In genomic region chr1:54403808-54404261, GRCh38 we compare ENCODE assay signal across 8 cellular contexts. TPM values are rescaled to one million over a fixed set of nuclear protein-coding genes. Genes with fewer than 3 reads are reported as not detected.
A peak's percentile ranks its signal among the peaks of the same experiment; 100 is the strongest.
DNase-seq lines count a peak whose midpoint lies in the region; ATAC-seq and TF ChIP-seq lines count a peak whose summit lies in the region.

No MANE protein-coding gene starts in this region.

- H3K27me3 Mint-ChIP-seq in activated naive CD8-positive, alpha-beta T cell treated with anti-CD3 and anti-CD28 coated beads for 36 hours: no peaks in the 10 kb centered on the region
- no peaks in the 10 kb centered on the region for H3K27me3 Mint-ChIP-seq in memory B cell

- ATAC-seq in memory B cell (ENCODE audit: low read depth): no peak
- ATAC-seq in GM21737 (IDR thresholded peaks at IDR 0.05; ENCODE audit: unreplicated experiment): no peak
- ATAC-seq in left colon: no peak

- H3K36me3 Mint-ChIP-seq in activated naive CD8-positive, alpha-beta T cell treated with anti-CD3 and anti-CD28 coated beads for 36 hours: peaks cover 57% of the 10 kb centered on the region
- H3K36me3 Mint-ChIP-seq in memory B cell: peaks cover 31% of the 10 kb centered on the region

- DNase-seq in AG08395 (ENCODE audit: low spot score) (peak; percentile 45), HFF-Myc (ENCODE audit: extremely low read depth, low read depth) (no peak), memory B cell (ENCODE audit: low spot score in 2 of 2) (no peak), left colon (no peak), NCI-H345 (lab: John Stamatoyannopoulos, UW) (no peak), NCI-H1694 treated with DMSO at 0.1 percent for 48 hours (lab: John Stamatoyannopoulos, UW) (no peak)
- DNase-seq in activated naive CD8-positive, alpha-beta T cell treated with anti-CD3 and anti-CD28 coated beads for 36 hours: peak; percentile 26

- H3K27ac Mint-ChIP-seq in activated naive CD8-positive, alpha-beta T cell treated with anti-CD3 and anti-CD28 coated beads for 36 hours: peak overlapping the region; percentile 60
- H3K27ac Mint-ChIP-seq in memory B cell: no peak overlapping the region

- H3K4me3 Mint-ChIP-seq in activated naive CD8-positive, alpha-beta T cell treated with anti-CD3 and anti-CD28 coated beads for 36 hours: peak overlapping the region; percentile 79
- H3K4me3 Mint-ChIP-seq in memory B cell: peak overlapping the region; percentile 80

- peak overlapping the region; percentile 74 for H3K4me3 ChIP-seq in HFF-Myc (replicated peaks; ENCODE audit: low read depth, low read length)

- peaks cover 74% of the 10 kb centered on the region for H3K4me1 Mint-ChIP-seq in activated naive CD8-positive, alpha-beta T cell treated with anti-CD3 and anti-CD28 coated beads for 36 hours
- H3K4me1 Mint-ChIP-seq in memory B cell: peaks cover 29% of the 10 kb centered on the region

- intact Hi-C loops in left colon (cut with DNase I, micrococcal nuclease): loop anchor here in 1 of 2 donors (5.0 kb wide), 1 partner anchor 127 kb away; no protein-coding TSS in a partner anchor

- peaks cover 2% of the 10 kb centered on the region for H3K9me3 Mint-ChIP-seq in activated naive CD8-positive, alpha-beta T cell treated with anti-CD3 and anti-CD28 coated beads for 36 hours
- no peaks in the 10 kb centered on the region for H3K9me3 Mint-ChIP-seq in memory B cell

- TF ChIP-seq CTCF in HFF-Myc (IDR thresholded peaks at IDR 0.05; ENCODE audit: low read depth, low read length, missing control alignments): no peak

RNA-seq across cellular contexts. Expression of gene SSBP3, which starts 2.4 kb away (rescaled TPM):
- 10 to 100 TPM; 62.8 to 65.4 TPM for total RNA-seq in activated naive CD8-positive, alpha-beta T cell treated with anti-CD3 and anti-CD28 coated beads for 36 hours
- total RNA-seq in left colon: 10 to 100 TPM; 61.7 to 74.2 TPM

Comparison
In these comparisons a context has a peak if more than half of its experiments do, and no peak if none do; other contexts are left out.
1. DNase-seq: peak in AG08395 (single experiment) and activated naive CD8-positive, alpha-beta T cell treated with anti-CD3 and anti-CD28 coated beads for 36 hours (single experiment); none in HFF-Myc (single experiment), memory B cell (0 of 2), left colon (0 of 2), NCI-H345 (single experiment) and NCI-H1694 treated with DMSO at 0.1 percent for 48 hours (single experiment).